ENCODE assay signal across 26 cellular contexts in genomic region chr22:43244385-43244784, GRCh38.
"Had no signal": no experiment of that assay in that cellular context is flagged by ENCODE, and none has a peak within 500 bp of the region (broad histone marks: within the 10 kb centered on the region; RNA-seq: fewer than 3 reads in every experiment).

No MANE protein-coding gene starts in this region.

- H3K27ac ChIP-seq: adrenal gland, body of pancreas, gastroesophageal sphincter, hepatocyte, parathyroid adenoma, right atrium auricular region, testis, transverse colon had no signal

- H3K9me3 ChIP-seq: adrenal gland, body of pancreas, gastroesophageal sphincter, right atrium auricular region, testis, transverse colon had no signal

- H3K4me3 ChIP-seq: adrenal gland, body of pancreas, gastroesophageal sphincter, hepatocyte, right atrium auricular region, testis, transverse colon had no signal

- H3K9ac ChIP-seq: parathyroid adenoma had no signal

- H3K79me2 ChIP-seq: hepatocyte, parathyroid adenoma had no signal

- H3K27me3 Mint-ChIP-seq: activated CD4-positive, alpha-beta T cell treated with anti-CD3 and anti-CD28 coated beads for 36 hours; activated naive CD8-positive, alpha-beta T cell had no signal

- H3K4me3 Mint-ChIP-seq: activated CD4-positive, alpha-beta T cell treated with anti-CD3 and anti-CD28 coated beads for 36 hours; activated naive CD8-positive, alpha-beta T cell; naive B cell; T-helper 2 cell treated with Interferon-gamma antibody and Interleukin-4, amounts not matched to agents 5 μg/mL and 100 μg/mL, for 36 hours had no signal

- H3K4me1 ChIP-seq: adrenal gland, body of pancreas, parathyroid adenoma, testis, transverse colon had no signal

- H3K27me3 ChIP-seq: adrenal gland, body of pancreas, gastroesophageal sphincter, hepatocyte, right atrium auricular region, testis, transverse colon had no signal

- ATAC-seq: activated CD4-positive, alpha-beta T cell treated with anti-CD3 and anti-CD28 coated beads for 36 hours; body of pancreas; gastroesophageal sphincter; left cardiac atrium; left ventricle myocardium superior had no signal

- H3K36me3 ChIP-seq: adrenal gland, right atrium auricular region, transverse colon had no signal

- H3K27ac Mint-ChIP-seq: activated CD4-positive, alpha-beta T cell treated with anti-CD3 and anti-CD28 coated beads for 36 hours; activated naive CD8-positive, alpha-beta T cell; T-helper 2 cell treated with Interferon-gamma antibody and Interleukin-4, amounts not matched to agents 5 μg/mL and 100 μg/mL, for 36 hours had no signal

- H2AFZ ChIP-seq: hepatocyte, parathyroid adenoma had no signal

- H3K36me3 Mint-ChIP-seq: activated naive CD8-positive, alpha-beta T cell; naive B cell had no signal

- H3K9me3 Mint-ChIP-seq: naive B cell; T-helper 2 cell treated with Interferon-gamma antibody and Interleukin-4, amounts not matched to agents 5 μg/mL and 100 μg/mL, for 36 hours had no signal

- DNase-seq: activated CD4-positive, alpha-beta T cell treated with anti-CD3 and anti-CD28 coated beads for 36 hours; activated CD4-positive, alpha-beta T cell treated with anti-CD3 and anti-CD28 coated beads, Interleukin-2, amount 50 U/mL, for 4 hours; activated CD4-positive, CD25-positive, alpha-beta regulatory T cell; activated effector memory CD4-positive, alpha-beta T cell treated with Interleukin-2 at 50 U/mL for 16 hours; activated naive CD4-positive, alpha-beta T cell treated with Interleukin-2 at 50 U/mL for 16 hours; adrenal gland; aorta; body of pancreas; effector CD8-positive, alpha-beta T cell; erythroblast; left cardiac atrium; left ventricle myocardium superior; naive B cell; occipital lobe; stimulated activated CD4-positive, alpha-beta T cell treated with anti-CD3 and anti-CD28 coated beads, Interleukin-15, amount 100 ng/mL, for 24 hours; stimulated activated CD4-positive, alpha-beta T cell treated with anti-CD3 and anti-CD28 coated beads, Interleukin-2, amount 100 ng/mL, for 24 hours; stimulated activated naive CD4-positive, alpha-beta T cell; T-helper 1 cell; testis; transverse colon had no signal

- H3K4me2 ChIP-seq: hepatocyte had no signal

- H3K4me1 Mint-ChIP-seq: activated CD4-positive, alpha-beta T cell treated with anti-CD3 and anti-CD28 coated beads for 36 hours had no signal
